ENCODE assay signal across 8 cellular contexts in genomic region chr11:93198221-93198650, GRCh38. TPM values are rescaled to one million over a fixed set of nuclear protein-coding genes. Genes with fewer than 3 reads are reported as not detected.
DNase-seq lines count a peak whose midpoint lies in the region; ATAC-seq and TF ChIP-seq lines count a peak whose summit lies in the region.

No MANE protein-coding gene starts in this region.

- H3K27me3 Mint-ChIP-seq in activated naive CD4-positive, alpha-beta T cell treated with anti-CD3 and anti-CD28 coated beads for 36 hours (ENCODE audit: low read depth), result no peaks in the 10 kb centered on the region
- no peaks in the 10 kb centered on the region for H3K27me3 Mint-ChIP-seq in progenitor cell of endocrine pancreas

- TF ChIP-seq CTCF in SU-DHL-6 (IDR thresholded peaks at IDR 0.05; ENCODE audit: insufficient read depth, low read length, poor library complexity, severe bottlenecking) (no peak), fibroblast of mammary gland (conservative IDR thresholded peaks at IDR 0.05; ENCODE audit: control insufficient read depth, insufficient read depth, low read depth, low read length) (no peak), progenitor cell of endocrine pancreas (IDR thresholded peaks at IDR 0.05; ENCODE audit: unreplicated experiment) (no peak)

- H3K36me3 ChIP-seq in SU-DHL-6 (ENCODE audit: low read length), result no peaks in the 10 kb centered on the region

- no peaks in the 10 kb centered on the region for H3K9me3 Mint-ChIP-seq in activated naive CD4-positive, alpha-beta T cell treated with anti-CD3 and anti-CD28 coated beads for 36 hours
- no peaks in the 10 kb centered on the region for H3K9me3 Mint-ChIP-seq in progenitor cell of endocrine pancreas (ENCODE audit: low read depth)

- CTCF ChIA-PET in activated naive CD4-positive, alpha-beta T cell treated with anti-CD3 and anti-CD28 coated beads for 36 hours (lab: Charles Lee), result interaction anchor here (0.9 kb wide), 1 partner anchor 38 kb away, joined by 3 read pairs; no protein-coding TSS in a partner anchor

- no peaks in the 10 kb centered on the region for H3K9me2 ChIP-seq in SU-DHL-6 (replicated peaks; ENCODE audit: insufficient read depth, low read length)

- DNase-seq in activated naive CD4-positive, alpha-beta T cell treated with anti-CD3 and anti-CD28 coated beads for 36 hours, result no peak
- no peak for DNase-seq in activated naive CD4-positive, alpha-beta T cell treated with Interleukin-2 at 50 U/mL for 16 hours
- peak; percentile 31 for DNase-seq in fibroblast of mammary gland (ENCODE audit: low read depth)
- DNase-seq in progenitor cell of endocrine pancreas (ENCODE audit: low spot score, unreplicated experiment), result no peak
- no peak for DNase-seq in NCI-H2196 treated with DMSO at 0.1 percent for 48 hours (lab: John Stamatoyannopoulos, UW; ENCODE audit: unreplicated experiment)

- peaks cover 14% of the 10 kb centered on the region for H3K4me1 Mint-ChIP-seq in activated naive CD4-positive, alpha-beta T cell treated with anti-CD3 and anti-CD28 coated beads for 36 hours (ENCODE audit: low read depth)
- H3K4me1 Mint-ChIP-seq in progenitor cell of endocrine pancreas (ENCODE audit: low read depth), result peaks cover 8% of the 10 kb centered on the region

- H3K9me3 ChIP-seq in SU-DHL-6 (ENCODE audit: insufficient read depth, low read length), result no peaks in the 10 kb centered on the region

- no peaks in the 10 kb centered on the region for H4K20me1 ChIP-seq in SU-DHL-6 (ENCODE audit: low read depth, low read length)

- H3K27me3 ChIP-seq in SU-DHL-6 (ENCODE audit: low read length), result no peaks in the 10 kb centered on the region

- peak overlapping the region; percentile 81 for H3K9ac ChIP-seq in SU-DHL-6 (ENCODE audit: low read length)

- ATAC-seq in HG02642 (IDR thresholded peaks at IDR 0.05; ENCODE audit: poor library complexity, unreplicated experiment) (no peak), HG03469 (IDR thresholded peaks at IDR 0.05; ENCODE audit: unreplicated experiment) (no peak)

- H3K4me3 Mint-ChIP-seq in activated naive CD4-positive, alpha-beta T cell treated with anti-CD3 and anti-CD28 coated beads for 36 hours, result peak overlapping the region; percentile 80
- peak overlapping the region; percentile 98 for H3K4me3 Mint-ChIP-seq in progenitor cell of endocrine pancreas (ENCODE audit: low read depth)

- peak overlapping the region; percentile 94 for H3K4me2 ChIP-seq in SU-DHL-6 (ENCODE audit: low read depth, low read length, poor library complexity, severe bottlenecking)

- H3F3A ChIP-seq in SU-DHL-6 (ENCODE audit: insufficient read depth), result no peaks in the 10 kb centered on the region

- intact Hi-C loops in activated naive CD4-positive, alpha-beta T cell treated with anti-CD3 and anti-CD28 coated beads for 36 hours (cut with micrococcal nuclease), result loop anchor here (1.0 to 5.0 kb wide), 5 partner anchors 34 to 1774 kb away; partner anchors contain the start of genes CWC15, KDM4D and SMCO4

- no peaks in the 10 kb centered on the region for H3K36me3 Mint-ChIP-seq in activated naive CD4-positive, alpha-beta T cell treated with anti-CD3 and anti-CD28 coated beads for 36 hours (ENCODE audit: low read depth)
- peaks cover 1% of the 10 kb centered on the region for H3K36me3 Mint-ChIP-seq in progenitor cell of endocrine pancreas (ENCODE audit: insufficient read depth)

- peak overlapping the region; percentile 73 for H3K27ac Mint-ChIP-seq in activated naive CD4-positive, alpha-beta T cell treated with anti-CD3 and anti-CD28 coated beads for 36 hours
- peak overlapping the region; percentile 87 for H3K27ac Mint-ChIP-seq in progenitor cell of endocrine pancreas

- H3K4me3 ChIP-seq in SU-DHL-6 (ENCODE audit: insufficient read depth, low read length, poor library complexity, severe bottlenecking), result peak overlapping the region; percentile 63
- H3K4me3 ChIP-seq in fibroblast of mammary gland (ENCODE audit: control insufficient read depth, low read depth, low read length), result peak overlapping the region; percentile 85

- peak overlapping the region; percentile 99 for H2AFZ ChIP-seq in SU-DHL-6 (ENCODE audit: low read depth, low read length, severe bottlenecking)

- no peak overlapping the region for H3K27ac ChIP-seq in SU-DHL-6 (ENCODE audit: low read depth, low read length)

- peaks cover 35% of the 10 kb centered on the region for H3K79me2 ChIP-seq in SU-DHL-6 (ENCODE audit: insufficient read depth, low read length)

RNA-seq across cellular contexts. Expression of gene SLC36A4, which starts 0.4 kb away (rescaled TPM):
- total RNA-seq in activated naive CD4-positive, alpha-beta T cell treated with anti-CD3 and anti-CD28 coated beads for 36 hours, result 10 to 100 TPM; 13.2 to 13.9 TPM
- total RNA-seq in progenitor cell of endocrine pancreas, result 36.4 and 38.5 TPM in 2 replicates
